In the genomic region with DNA sequence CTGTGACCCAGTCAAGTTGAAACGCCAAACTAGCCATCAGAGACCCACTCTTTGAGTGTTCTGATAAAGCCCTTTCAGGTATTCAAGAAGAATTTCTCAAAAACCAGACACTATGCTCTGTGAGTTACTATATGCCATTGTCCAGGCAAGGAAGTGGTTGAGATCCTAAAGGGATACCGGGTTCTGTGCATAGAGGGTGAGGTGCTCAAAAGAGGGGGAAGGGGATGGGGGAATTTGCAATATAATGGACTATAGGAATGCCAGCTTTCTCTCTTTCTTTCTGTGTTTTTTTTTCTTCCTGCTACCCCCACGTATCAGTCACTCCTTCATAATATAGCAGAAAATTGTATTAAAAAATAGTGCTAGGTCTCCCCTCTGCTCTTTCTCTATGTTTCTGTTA, we compare ENCODE assay signal across 1 cellular context.
TF ChIP-seq lines count a peak whose summit lies in the region.

No MANE protein-coding gene starts in this region.

TF ChIP-seq in GM23338, 12 proteins besides CTCF, POLR2A, EP300 and RAD21 (continued from another document):
- no peak for TF ChIP-seq EZH2 (IDR thresholded peaks at IDR 0.05; ENCODE audit: low read depth, unreplicated experiment)
- TF ChIP-seq STAT1 (IDR thresholded peaks at IDR 0.05; ENCODE audit: unreplicated experiment), result no peak
